Comparison of ENCODE assay signal across 9 cellular contexts in genomic region chr1:3283849-3284248, GRCh38.
A peak's percentile ranks its signal among the peaks of the same experiment; 100 is the strongest.
DNase-seq lines count a peak whose midpoint lies in the region; ATAC-seq and TF ChIP-seq lines count a peak whose summit lies in the region.
"Had no signal": no experiment of that assay in that cellular context is flagged by ENCODE, and none has a peak within 500 bp of the region (broad histone marks: within the 10 kb centered on the region; RNA-seq: fewer than 3 reads in every experiment).

No MANE protein-coding gene starts in this region.

- TF ChIP-seq CTCF in Caco-2 (IDR thresholded peaks at IDR 0.05; ENCODE audit: insufficient read depth in 1 of 2, low read depth in 1 of 2, low read length in 1 of 2, severe bottlenecking in 1 of 2, unreplicated experiment in 1 of 2) (peak; percentile 29 to 34), epithelial cell of esophagus (IDR thresholded peaks at IDR 0.05; ENCODE audit: insufficient read depth, low read depth, low read length, missing control alignments) (peak; percentile 8), neural progenitor cell (IDR thresholded peaks at IDR 0.05) (peak; percentile 91)

- H4K20me1 ChIP-seq in Karpas-422 (ENCODE audit: insufficient read depth, low read depth, low read length): no peaks in the 10 kb centered on the region
- no peaks in the 10 kb centered on the region for H4K20me1 ChIP-seq in neural progenitor cell (ENCODE audit: low read depth)

- H3K9me3 Mint-ChIP-seq in Caco-2 (ENCODE audit: unreplicated experiment): no peaks in the 10 kb centered on the region
- no peaks in the 10 kb centered on the region for H3K9me3 Mint-ChIP-seq in neural progenitor cell
- no peaks in the 10 kb centered on the region for H3K9me3 Mint-ChIP-seq in naive thymus-derived CD8-positive, alpha-beta T cell
- H3K9me3 Mint-ChIP-seq: stimulated activated naive CD8-positive, alpha-beta T cell treated with anti-CD3 and anti-CD28 coated beads, Interleukin-15, amount 100 ng/mL, for 72 hours had no signal

- no peaks in the 10 kb centered on the region for H3K27me3 ChIP-seq in Caco-2 (replicated peaks; ENCODE audit: control insufficient read depth, insufficient read depth, low read length)
- H3K27me3 ChIP-seq in Karpas-422 (ENCODE audit: low read length): no peaks in the 10 kb centered on the region
- no peaks in the 10 kb centered on the region for H3K27me3 ChIP-seq in neural progenitor cell

- POLR2A ChIA-PET in Caco-2 (lab: Charles Lee): no interaction called here
- POLR2A ChIA-PET in naive thymus-derived CD8-positive, alpha-beta T cell (lab: Charles Lee): no interaction called here

- no TSS peak for BruUV-seq in Caco-2 (replicated peaks; lab: Mats Ljungman, UMichigan)

- H3F3A ChIP-seq in neural progenitor cell (ENCODE audit: low read depth): no peaks in the 10 kb centered on the region

- H3K9me3 ChIP-seq in Caco-2 (no peaks in the 10 kb centered on the region), Karpas-422 (ENCODE audit: low read length) (no peaks in the 10 kb centered on the region), neural progenitor cell (ENCODE audit: low read depth) (no peaks in the 10 kb centered on the region)

- H3K36me3 ChIP-seq in Caco-2 (ENCODE audit: control insufficient read depth, insufficient read depth, low read length): no peaks in the 10 kb centered on the region
- H3K36me3 ChIP-seq in Karpas-422 (ENCODE audit: insufficient read depth, low read length): no peaks in the 10 kb centered on the region
- no peaks in the 10 kb centered on the region for H3K36me3 ChIP-seq in neural progenitor cell

- H3K4me3 ChIP-seq in Caco-2 (ENCODE audit: low read depth, low read length) (no peak overlapping the region), Karpas-422 (ENCODE audit: low read length) (no peak overlapping the region), epithelial cell of esophagus (ENCODE audit: low read length) (no peak overlapping the region), neural progenitor cell (no peak overlapping the region)

- H3K36me3 Mint-ChIP-seq in Caco-2 (ENCODE audit: insufficient read depth, unreplicated experiment) (peaks cover 6% of the 10 kb centered on the region), neural progenitor cell (no peaks in the 10 kb centered on the region)
- no peaks in the 10 kb centered on the region for H3K36me3 Mint-ChIP-seq in naive thymus-derived CD8-positive, alpha-beta T cell

- H3K9me2 ChIP-seq in Karpas-422 (replicated peaks; ENCODE audit: insufficient read depth, low read length): no peaks in the 10 kb centered on the region

- H3K9ac ChIP-seq in Karpas-422 (ENCODE audit: low read length) (no peak overlapping the region), neural progenitor cell (no peak overlapping the region)

- H3K4me1 Mint-ChIP-seq in Caco-2 (ENCODE audit: low read depth, unreplicated experiment): no peaks in the 10 kb centered on the region
- H3K4me1 Mint-ChIP-seq in neural progenitor cell: peaks cover 18% of the 10 kb centered on the region
- peaks cover 0 to 2% (median 0%) of the 10 kb centered on the region in 4 donors for H3K4me1 Mint-ChIP-seq in naive thymus-derived CD8-positive, alpha-beta T cell
- H3K4me1 Mint-ChIP-seq: stimulated activated naive CD8-positive, alpha-beta T cell treated with anti-CD3 and anti-CD28 coated beads, Interleukin-15, amount 100 ng/mL, for 72 hours had no signal

- H3K4me1 ChIP-seq in Caco-2 (no peaks in the 10 kb centered on the region; the same call in 1 of the 2 replicates), Karpas-422 (ENCODE audit: low read length) (no peaks in the 10 kb centered on the region), neural progenitor cell (peaks cover 4% of the 10 kb centered on the region)

- no peaks in the 10 kb centered on the region for H3K79me2 ChIP-seq in Karpas-422 (ENCODE audit: low read length)
- no peaks in the 10 kb centered on the region for H3K79me2 ChIP-seq in neural progenitor cell (ENCODE audit: low read depth)

- CTCF ChIA-PET in Caco-2 (lab: Charles Lee): no interaction called here

- H3K4me3 Mint-ChIP-seq in Caco-2 (ENCODE audit: unreplicated experiment) (no peak overlapping the region), neural progenitor cell (no peak overlapping the region)
- H3K4me3 Mint-ChIP-seq in naive thymus-derived CD8-positive, alpha-beta T cell: no peak overlapping the region
- H3K4me3 Mint-ChIP-seq: stimulated activated naive CD8-positive, alpha-beta T cell treated with anti-CD3 and anti-CD28 coated beads, Interleukin-15, amount 100 ng/mL, for 72 hours had no signal

- H2AFZ ChIP-seq in Karpas-422 (ENCODE audit: low read length) (no peak overlapping the region), neural progenitor cell (replicated peaks) (no peak overlapping the region)

- H3K27me3 Mint-ChIP-seq in Caco-2 (ENCODE audit: insufficient read depth, unreplicated experiment) (no peaks in the 10 kb centered on the region), neural progenitor cell (ENCODE audit: insufficient read depth, low read depth) (peaks cover 14% of the 10 kb centered on the region)
- peaks cover 0 to 17% (median 9%) of the 10 kb centered on the region in 5 donors for H3K27me3 Mint-ChIP-seq in naive thymus-derived CD8-positive, alpha-beta T cell

- DNase-seq in Caco-2 (peak in 1 of 2 experiments; percentile 17), Karpas-422 (peak; percentile 55), epithelial cell of esophagus (ENCODE audit: low read depth) (no peak), neural progenitor cell (ENCODE audit: low spot score) (peak; percentile 70), T-helper 9 cell (no peak), posterior vena cava (ENCODE audit: low spot score) (no peak), cortex of kidney (lab: John Stamatoyannopoulos, UW) (no peak)
- DNase-seq in naive thymus-derived CD8-positive, alpha-beta T cell: no peak

- H3K4me2 ChIP-seq in Karpas-422 (ENCODE audit: low read depth, low read length, poor library complexity, severe bottlenecking) (no peak overlapping the region), neural progenitor cell (peak overlapping the region; percentile 7)

- no peak overlapping the region for H3K27ac ChIP-seq in Karpas-422 (ENCODE audit: low read length)
- H3K27ac ChIP-seq in neural progenitor cell: no peak overlapping the region

- intact Hi-C loops in Caco-2 (cut with micrococcal nuclease; ENCODE audit: unreplicated experiment) (loop anchor here (1.0 kb wide), 1 partner anchor 36 kb away; no protein-coding TSS in a partner anchor), posterior vena cava (cut with DNase I) (loop anchor here (2.0 to 10.0 kb wide), 3 partner anchors 121 to 272 kb away; no protein-coding TSS in a partner anchor)

- no peak for ATAC-seq in naive thymus-derived CD8-positive, alpha-beta T cell
- ATAC-seq: stimulated activated naive CD8-positive, alpha-beta T cell treated with anti-CD3 and anti-CD28 coated beads, Interleukin-15, amount 100 ng/mL, for 72 hours had no signal

- H3K27ac Mint-ChIP-seq in Caco-2 (ENCODE audit: unreplicated experiment) (no peak overlapping the region), neural progenitor cell (no peak overlapping the region)
- no peak overlapping the region for H3K27ac Mint-ChIP-seq in naive thymus-derived CD8-positive, alpha-beta T cell
- H3K27ac Mint-ChIP-seq: stimulated activated naive CD8-positive, alpha-beta T cell treated with anti-CD3 and anti-CD28 coated beads, Interleukin-15, amount 100 ng/mL, for 72 hours had no signal

Comparison
In these comparisons a context has a peak if more than half of its experiments do, and no peak if none do; other contexts are left out.
1. DNase-seq: peak in Karpas-422 (single experiment) and neural progenitor cell (single experiment); none in epithelial cell of esophagus (single experiment), T-helper 9 cell (single experiment), posterior vena cava (single experiment), cortex of kidney (single experiment) and naive thymus-derived CD8-positive, alpha-beta T cell (0 of 10).
2. CTCF ChIP-seq: peak in every context shown above with its lines; median percentile 91 in neural progenitor cell; 32 in Caco-2; 8 in epithelial cell of esophagus.